Comparison of ENCODE assay signal across 8 cellular contexts in the genomic region with DNA sequence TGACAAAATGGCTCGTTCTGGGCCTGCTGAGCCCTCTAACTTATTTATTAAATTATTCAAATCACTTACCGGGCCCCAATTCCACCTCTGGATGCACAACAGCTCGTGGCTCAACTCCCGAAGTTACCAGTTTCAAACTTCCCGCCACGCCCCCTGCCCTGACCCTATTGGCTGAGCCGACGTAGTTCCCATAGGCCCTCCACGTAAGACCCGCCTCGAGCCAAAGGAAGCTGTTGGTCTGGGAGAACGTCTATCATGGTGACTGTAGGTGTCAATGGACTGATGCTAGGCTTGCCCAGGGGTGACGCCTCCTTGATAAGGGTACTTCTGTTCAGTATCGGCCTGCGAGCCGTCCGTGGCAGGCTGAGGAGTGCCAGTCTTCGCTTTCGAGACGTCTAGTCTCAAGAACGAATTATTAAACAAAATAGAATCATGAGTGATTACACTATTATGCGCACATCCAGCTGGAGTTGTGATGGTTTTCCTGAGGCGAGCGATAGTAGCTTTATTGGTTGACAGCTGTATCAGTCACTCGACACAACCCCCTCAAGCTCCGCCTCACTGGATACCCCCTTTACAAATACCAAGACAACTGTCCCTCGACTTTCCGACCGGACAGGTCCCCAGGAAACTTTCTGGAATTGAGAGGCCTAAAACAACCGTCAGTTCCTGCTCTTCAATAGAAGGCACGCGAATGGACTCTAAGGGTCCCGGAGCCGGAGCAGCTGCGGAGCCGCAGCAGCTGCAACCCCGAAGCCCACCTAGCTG. TPM values are rescaled to one million over a fixed set of nuclear protein-coding genes. Genes with fewer than 3 reads are reported as not detected.
A peak's percentile ranks its signal among the peaks of the same experiment; 100 is the strongest.
DNase-seq lines count a peak whose midpoint lies in the region; ATAC-seq and TF ChIP-seq lines count a peak whose summit lies in the region.

A gene (minus strand): TSS at position 134 of the 768 bp plus-strand sequence. CDS start 334 bp downstream, outside the sequence.

- no peak for TF ChIP-seq CTCF in epithelial cell of esophagus (IDR thresholded peaks at IDR 0.05; ENCODE audit: insufficient read depth, low read depth, low read length, missing control alignments)

- H3K4me1 Mint-ChIP-seq in IgD-negative memory B cell, result peaks cover 9 to 21% (median 9%) of the 10 kb centered on the region in 3 donors

- ATAC-seq in GM21529 (IDR thresholded peaks at IDR 0.05; ENCODE audit: unreplicated experiment), result peak; percentile 52

- H3K27me3 ChIP-seq in mononuclear cell (ENCODE audit: insufficient read depth, low read length), result no peaks in the 10 kb centered on the region

- H3K4me3 ChIP-seq in epithelial cell of esophagus (ENCODE audit: low read length) (peak within 1 kb of the TSS; percentile 97), mononuclear cell (ENCODE audit: low read length) (peak within 1 kb of the TSS; percentile 74)

- no peaks in the 10 kb centered on the region for H3K9me3 ChIP-seq in mononuclear cell (ENCODE audit: low read depth, low read length)

- no peaks in the 10 kb centered on the region for H3K9me3 Mint-ChIP-seq in IgD-negative memory B cell

- no peaks in the 10 kb centered on the region for H3K27me3 Mint-ChIP-seq in IgD-negative memory B cell

- peaks cover 2% of the 10 kb centered on the region for H3K36me3 Mint-ChIP-seq in IgD-negative memory B cell

- H3K4me1 ChIP-seq in mononuclear cell (ENCODE audit: insufficient read depth, low read length), result peaks cover 39% of the 10 kb centered on the region

- H3K4me3 Mint-ChIP-seq in IgD-negative memory B cell, result peak within 1 kb of the TSS; percentile 87 to 98 (median 96)

- DNase-seq in DMS 273 treated with DMSO at 0.1 percent for 48 hours (lab: John Stamatoyannopoulos, UW), result peak; percentile 93
- peak; percentile 66 for DNase-seq in OCI-M2 (lab: John Stamatoyannopoulos, UW; ENCODE audit: unreplicated experiment)
- DNase-seq in activated T-cell treated with anti-CD3 and anti-CD28 coated beads for 4 hours, result peak; percentile 89
- peak; percentile 99 for DNase-seq in epithelial cell of esophagus (ENCODE audit: low read depth)
- peak; percentile 80 to 85 for DNase-seq in stimulated activated CD8-positive, alpha-beta memory T cell treated with anti-CD3 and anti-CD28 coated beads, Interleukin-4, amount 100 ng/mL, for 1 hour (ENCODE audit: low read depth in 2 of 2, low spot score in 1 of 2)

- H3K27ac Mint-ChIP-seq in IgD-negative memory B cell, result peak within 1 kb of the TSS; percentile 80 to 100 (median 88)

RNA-seq across cellular contexts. Expression of the gene that starts here (rescaled TPM):
- polyA plus RNA-seq in IgD-negative memory B cell, result 0.60 TPM
- total RNA-seq in mononuclear cell, result 0.10 TPM

Comparison
In these comparisons a context has a peak if more than half of its experiments do, and no peak if none do; other contexts are left out.
1. Peak in every context shown above with its lines: DNase-seq, ATAC-seq and H3K4me3 ChIP-seq.